ENCODE assay signal across 1 cellular context in the genomic region with DNA sequence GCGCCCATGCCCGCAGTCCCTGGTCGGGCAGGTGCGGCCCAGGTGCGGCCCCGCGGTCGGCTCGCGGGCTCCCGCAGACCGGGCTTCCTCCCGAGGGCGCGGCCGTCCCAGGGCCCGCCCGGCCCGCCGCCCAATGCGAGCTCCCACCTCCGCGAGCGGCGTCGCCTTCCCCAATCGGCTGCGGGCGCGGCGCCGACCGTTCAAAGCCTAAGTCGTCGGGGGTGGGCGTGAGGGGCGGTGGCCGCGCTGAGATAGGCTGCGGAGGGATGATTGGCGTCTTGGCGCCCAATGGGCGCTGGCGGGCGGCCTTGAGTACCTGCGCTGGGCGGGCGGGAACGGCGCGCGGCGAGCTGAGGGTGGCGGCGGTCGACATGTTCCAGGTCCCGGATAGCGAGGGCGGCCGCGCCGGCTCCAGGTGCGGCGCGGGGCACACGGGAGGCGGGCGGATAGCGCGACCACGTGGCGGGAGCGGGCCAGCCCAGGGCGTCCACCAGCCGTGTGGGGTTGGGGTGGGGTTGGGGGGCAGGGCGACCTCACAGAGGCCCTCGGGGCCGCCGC.
A peak's percentile ranks its signal among the peaks of the same experiment; 100 is the strongest.
TF ChIP-seq lines count a peak whose summit lies in the region.

A gene with protein sequence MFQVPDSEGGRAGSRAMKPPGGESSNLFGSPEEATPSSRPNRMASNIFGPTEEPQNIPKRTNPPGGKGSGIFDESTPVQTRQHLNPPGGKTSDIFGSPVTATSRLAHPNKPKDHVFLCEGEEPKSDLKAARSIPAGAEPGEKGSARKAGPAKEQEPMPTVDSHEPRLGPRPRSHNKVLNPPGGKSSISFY (plus strand): TSS at position 338 of the 558 bp plus-strand sequence. CDS start 34 bp downstream, at position 372.

TF ChIP-seq in K562, 482 proteins besides CTCF, POLR2A, EP300 and RAD21 (continued from another document and continues in another):
- TF ChIP-seq CHD7 (IDR thresholded peaks at IDR 0.05; ENCODE audit: low read depth, low read length), result no peak
- no peak for TF ChIP-seq ZKSCAN8 (CRISPR knock-in tag; IDR thresholded peaks at IDR 0.05)
- TF ChIP-seq, protein P1, sequence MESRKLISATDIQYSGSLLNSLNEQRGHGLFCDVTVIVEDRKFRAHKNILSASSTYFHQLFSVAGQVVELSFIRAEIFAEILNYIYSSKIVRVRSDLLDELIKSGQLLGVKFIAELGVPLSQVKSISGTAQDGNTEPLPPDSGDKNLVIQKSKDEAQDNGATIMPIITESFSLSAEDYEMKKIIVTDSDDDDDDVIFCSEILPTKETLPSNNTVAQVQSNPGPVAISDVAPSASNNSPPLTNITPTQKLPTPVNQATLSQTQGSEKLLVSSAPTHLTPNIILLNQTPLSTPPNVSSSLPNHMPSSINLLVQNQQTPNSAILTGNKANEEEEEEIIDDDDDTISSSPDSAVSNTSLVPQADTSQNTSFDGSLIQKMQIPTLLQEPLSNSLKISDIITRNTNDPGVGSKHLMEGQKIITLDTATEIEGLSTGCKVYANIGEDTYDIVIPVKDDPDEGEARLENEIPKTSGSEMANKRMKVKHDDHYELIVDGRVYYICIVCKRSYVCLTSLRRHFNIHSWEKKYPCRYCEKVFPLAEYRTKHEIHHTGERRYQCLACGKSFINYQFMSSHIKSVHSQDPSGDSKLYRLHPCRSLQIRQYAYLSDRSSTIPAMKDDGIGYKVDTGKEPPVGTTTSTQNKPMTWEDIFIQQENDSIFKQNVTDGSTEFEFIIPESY (CRISPR knock-in tag; IDR thresholded peaks at IDR 0.05), result no peak
- no peak for TF ChIP-seq NCOA1 (IDR thresholded peaks at IDR 0.05; ENCODE audit: low read depth)
- peak; percentile 20; the same call in 1 of the 2 replicates for TF ChIP-seq E2F4 (CRISPR knock-in tag; IDR thresholded peaks at IDR 0.05; ENCODE audit: low read depth)
- TF ChIP-seq ZNF217 (CRISPR knock-in tag; IDR thresholded peaks at IDR 0.05), result no peak
- TF ChIP-seq BRCA1 (IDR thresholded peaks at IDR 0.05), result no peak
- TF ChIP-seq BRCA1 (CRISPR knock-in tag; IDR thresholded peaks at IDR 0.05), result no peak
- no peak for TF ChIP-seq STAT5A (IDR thresholded peaks at IDR 0.05; ENCODE audit: borderline replicate concordance, low read length)
- no peak for TF ChIP-seq ZNF764 (CRISPR knock-in tag; IDR thresholded peaks at IDR 0.05; ENCODE audit: low read depth)
- no peak for TF ChIP-seq ZNF121 (CRISPR knock-in tag; conservative IDR thresholded peaks at IDR 0.05)
- TF ChIP-seq NR4A1 (CRISPR knock-in tag; IDR thresholded peaks at IDR 0.05), result no peak
- TF ChIP-seq NR4A1 (tag; IDR thresholded peaks at IDR 0.05), result no peak
- no peak for TF ChIP-seq MCM2 (IDR thresholded peaks at IDR 0.05; ENCODE audit: low read depth)
- no peak for TF ChIP-seq MTA2 (IDR thresholded peaks at IDR 0.05; ENCODE audit: low read depth)
- TF ChIP-seq ZNF224 (CRISPR knock-in tag; IDR thresholded peaks at IDR 0.05), result no peak
- no peak for TF ChIP-seq ZNF311 (CRISPR knock-in tag; IDR thresholded peaks at IDR 0.05)
- TF ChIP-seq, protein P2, sequence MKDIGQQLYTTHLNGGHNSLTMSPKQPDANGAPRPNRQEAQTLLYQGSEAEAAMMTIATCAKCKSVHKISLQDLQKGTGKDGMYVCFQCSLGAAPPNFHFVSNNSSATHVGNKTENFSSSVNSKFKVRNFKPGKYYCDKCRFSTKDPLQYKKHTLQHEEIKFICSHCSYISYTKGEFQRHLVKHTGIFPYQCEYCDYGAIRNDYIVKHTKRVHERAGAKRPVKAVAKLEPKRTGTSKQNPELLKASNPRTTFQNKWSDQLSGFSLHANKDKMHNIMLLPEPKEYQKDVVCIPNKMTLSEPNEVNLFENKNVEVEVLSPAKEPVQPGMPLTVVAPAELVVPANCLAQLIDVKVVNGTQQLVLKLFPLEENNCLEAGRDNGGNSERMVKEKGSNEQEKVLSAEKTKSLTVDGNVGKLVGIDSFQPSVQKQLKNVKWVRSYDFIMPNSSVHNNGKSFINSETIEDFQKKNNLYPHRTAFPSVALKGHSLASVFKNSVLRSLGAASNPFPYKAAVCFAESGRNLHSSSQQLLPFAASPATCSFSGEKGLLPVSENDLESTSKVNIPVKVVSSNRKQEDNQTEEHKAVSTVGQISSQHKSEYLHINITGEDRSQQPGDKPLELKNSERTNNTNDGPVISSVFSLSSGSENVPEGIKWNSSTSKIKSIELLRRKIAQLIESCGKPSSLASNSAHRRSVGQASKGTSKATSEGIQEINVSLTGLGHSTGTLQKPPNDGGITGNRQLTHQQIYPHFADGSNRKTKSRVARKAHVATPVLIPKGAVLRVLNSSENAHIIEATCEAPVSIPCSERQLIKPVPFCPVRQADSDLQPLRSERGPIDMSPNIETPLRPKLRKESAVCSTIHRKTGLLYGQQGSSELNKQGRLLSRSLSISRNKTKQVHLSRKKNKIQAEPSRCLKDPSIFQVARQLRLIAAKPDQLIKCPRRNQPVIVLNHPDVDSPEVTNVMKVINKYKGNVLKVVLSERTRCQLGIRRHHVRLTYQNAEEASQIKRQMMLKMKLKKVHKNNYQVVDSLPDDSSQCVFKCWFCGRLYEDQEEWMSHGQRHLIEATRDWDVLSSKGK (CRISPR knock-in tag; IDR thresholded peaks at IDR 0.05), result no peak
- TF ChIP-seq, protein P3, sequence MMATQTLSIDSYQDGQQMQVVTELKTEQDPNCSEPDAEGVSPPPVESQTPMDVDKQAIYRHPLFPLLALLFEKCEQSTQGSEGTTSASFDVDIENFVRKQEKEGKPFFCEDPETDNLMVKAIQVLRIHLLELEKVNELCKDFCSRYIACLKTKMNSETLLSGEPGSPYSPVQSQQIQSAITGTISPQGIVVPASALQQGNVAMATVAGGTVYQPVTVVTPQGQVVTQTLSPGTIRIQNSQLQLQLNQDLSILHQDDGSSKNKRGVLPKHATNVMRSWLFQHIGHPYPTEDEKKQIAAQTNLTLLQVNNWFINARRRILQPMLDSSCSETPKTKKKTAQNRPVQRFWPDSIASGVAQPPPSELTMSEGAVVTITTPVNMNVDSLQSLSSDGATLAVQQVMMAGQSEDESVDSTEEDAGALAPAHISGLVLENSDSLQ (IDR thresholded peaks at IDR 0.05), result peak; percentile 99
- TF ChIP-seq, protein P4, sequence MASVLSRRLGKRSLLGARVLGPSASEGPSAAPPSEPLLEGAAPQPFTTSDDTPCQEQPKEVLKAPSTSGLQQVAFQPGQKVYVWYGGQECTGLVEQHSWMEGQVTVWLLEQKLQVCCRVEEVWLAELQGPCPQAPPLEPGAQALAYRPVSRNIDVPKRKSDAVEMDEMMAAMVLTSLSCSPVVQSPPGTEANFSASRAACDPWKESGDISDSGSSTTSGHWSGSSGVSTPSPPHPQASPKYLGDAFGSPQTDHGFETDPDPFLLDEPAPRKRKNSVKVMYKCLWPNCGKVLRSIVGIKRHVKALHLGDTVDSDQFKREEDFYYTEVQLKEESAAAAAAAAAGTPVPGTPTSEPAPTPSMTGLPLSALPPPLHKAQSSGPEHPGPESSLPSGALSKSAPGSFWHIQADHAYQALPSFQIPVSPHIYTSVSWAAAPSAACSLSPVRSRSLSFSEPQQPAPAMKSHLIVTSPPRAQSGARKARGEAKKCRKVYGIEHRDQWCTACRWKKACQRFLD (CRISPR knock-in tag; IDR thresholded peaks at IDR 0.05), result no peak
- TF ChIP-seq HDGF (IDR thresholded peaks at IDR 0.05), result no peak
- no peak for TF ChIP-seq SREBF1 (IDR thresholded peaks at IDR 0.05; ENCODE audit: borderline replicate concordance, low read depth, low read length)
- TF ChIP-seq TAF1 (IDR thresholded peaks at IDR 0.05; ENCODE audit: control insufficient read depth, extremely low read depth, insufficient read depth, low read length, severe bottlenecking), result peak; percentile 7
- no peak for TF ChIP-seq ZNF384 (IDR thresholded peaks at IDR 0.05; ENCODE audit: low read depth, low read length)
- TF ChIP-seq, protein P5, sequence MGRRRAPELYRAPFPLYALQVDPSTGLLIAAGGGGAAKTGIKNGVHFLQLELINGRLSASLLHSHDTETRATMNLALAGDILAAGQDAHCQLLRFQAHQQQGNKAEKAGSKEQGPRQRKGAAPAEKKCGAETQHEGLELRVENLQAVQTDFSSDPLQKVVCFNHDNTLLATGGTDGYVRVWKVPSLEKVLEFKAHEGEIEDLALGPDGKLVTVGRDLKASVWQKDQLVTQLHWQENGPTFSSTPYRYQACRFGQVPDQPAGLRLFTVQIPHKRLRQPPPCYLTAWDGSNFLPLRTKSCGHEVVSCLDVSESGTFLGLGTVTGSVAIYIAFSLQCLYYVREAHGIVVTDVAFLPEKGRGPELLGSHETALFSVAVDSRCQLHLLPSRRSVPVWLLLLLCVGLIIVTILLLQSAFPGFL (CRISPR knock-in tag; IDR thresholded peaks at IDR 0.05), result no peak
- peak in 1 of 2 experiments; percentile 51; a peak in 2 of 4 replicates for TF ChIP-seq NONO (IDR thresholded peaks at IDR 0.05; ENCODE audit: low read depth in 2 of 2, low read length in 1 of 2)
- TF ChIP-seq ZNF445 (CRISPR knock-in tag; IDR thresholded peaks at IDR 0.05; ENCODE audit: low read depth), result no peak
- TF ChIP-seq BRD4 (IDR thresholded peaks at IDR 0.05), result no peak
